1 cellular context compared by ENCODE assay signal in the genomic region with DNA sequence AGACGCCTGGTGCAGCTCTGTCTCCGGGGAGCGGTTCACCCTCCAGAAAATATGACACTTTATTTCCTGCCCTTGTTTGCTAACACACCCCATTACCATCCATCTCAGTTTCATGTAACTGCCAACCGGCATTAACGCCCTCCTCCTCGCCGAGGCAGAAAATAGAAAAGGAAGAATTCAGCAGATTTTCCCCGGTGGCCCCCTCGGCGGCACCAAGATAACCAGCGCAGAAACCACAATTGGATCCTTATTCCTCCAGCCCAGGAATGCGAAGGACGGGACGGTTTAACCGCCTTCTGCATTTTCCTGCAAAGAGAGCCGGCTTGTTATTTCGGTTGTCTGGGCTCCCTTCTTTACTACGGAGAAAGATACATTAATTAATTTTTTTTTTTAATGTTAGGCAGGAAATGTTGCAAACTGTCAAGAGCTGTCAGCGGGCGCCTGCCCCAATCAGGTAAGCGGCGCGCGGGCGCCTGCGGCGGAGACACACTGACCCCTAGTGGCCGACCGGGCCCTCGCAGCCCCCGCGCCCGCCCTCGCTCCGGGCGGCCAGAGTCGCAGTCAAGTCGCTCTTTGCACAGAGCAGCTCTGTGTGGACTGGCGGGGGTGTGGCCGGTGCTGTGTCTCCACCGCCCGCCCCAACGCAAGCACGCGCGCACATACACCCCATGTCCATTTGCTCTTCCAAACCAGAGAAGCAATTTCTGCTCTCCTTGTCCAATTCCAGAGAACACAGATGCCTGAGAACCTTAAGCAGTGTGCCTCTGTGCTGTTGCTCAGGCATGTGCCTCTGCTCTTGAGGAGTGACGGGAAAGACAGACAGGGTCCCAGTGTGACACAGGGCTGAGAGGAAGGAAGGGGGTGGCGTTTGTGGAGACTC.
TF ChIP-seq lines count a peak whose summit lies in the region.

No MANE protein-coding gene starts in this region.

TF ChIP-seq in GM12878, 131 proteins besides CTCF, POLR2A, EP300 and RAD21 (continued from another document):
- TF ChIP-seq, protein P1, sequence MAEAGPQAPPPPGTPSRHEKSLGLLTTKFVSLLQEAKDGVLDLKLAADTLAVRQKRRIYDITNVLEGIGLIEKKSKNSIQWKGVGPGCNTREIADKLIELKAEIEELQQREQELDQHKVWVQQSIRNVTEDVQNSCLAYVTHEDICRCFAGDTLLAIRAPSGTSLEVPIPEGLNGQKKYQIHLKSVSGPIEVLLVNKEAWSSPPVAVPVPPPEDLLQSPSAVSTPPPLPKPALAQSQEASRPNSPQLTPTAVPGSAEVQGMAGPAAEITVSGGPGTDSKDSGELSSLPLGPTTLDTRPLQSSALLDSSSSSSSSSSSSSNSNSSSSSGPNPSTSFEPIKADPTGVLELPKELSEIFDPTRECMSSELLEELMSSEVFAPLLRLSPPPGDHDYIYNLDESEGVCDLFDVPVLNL (IDR thresholded peaks at IDR 0.05; ENCODE audit: low read depth, low read length): 0 out of 2 replicates have a peak, but pooled peaks have one; percentile 27
- TF ChIP-seq, protein P2, sequence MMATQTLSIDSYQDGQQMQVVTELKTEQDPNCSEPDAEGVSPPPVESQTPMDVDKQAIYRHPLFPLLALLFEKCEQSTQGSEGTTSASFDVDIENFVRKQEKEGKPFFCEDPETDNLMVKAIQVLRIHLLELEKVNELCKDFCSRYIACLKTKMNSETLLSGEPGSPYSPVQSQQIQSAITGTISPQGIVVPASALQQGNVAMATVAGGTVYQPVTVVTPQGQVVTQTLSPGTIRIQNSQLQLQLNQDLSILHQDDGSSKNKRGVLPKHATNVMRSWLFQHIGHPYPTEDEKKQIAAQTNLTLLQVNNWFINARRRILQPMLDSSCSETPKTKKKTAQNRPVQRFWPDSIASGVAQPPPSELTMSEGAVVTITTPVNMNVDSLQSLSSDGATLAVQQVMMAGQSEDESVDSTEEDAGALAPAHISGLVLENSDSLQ (IDR thresholded peaks at IDR 0.05): peak; percentile 78
- TF ChIP-seq RB1 (IDR thresholded peaks at IDR 0.05; ENCODE audit: borderline replicate concordance) (peak; percentile 53; the same call in 1 of the 2 replicates), SMARCA5 (IDR thresholded peaks at IDR 0.05) (peak; percentile 69; the same call in 1 of the 2 replicates), BHLHE40 (IDR thresholded peaks at IDR 0.05; ENCODE audit: borderline replicate concordance in 1 of 2, low read depth in 2 of 2, low read length in 1 of 2) (peak; percentile 43 to 57; a peak in 3 of 4 replicates), RAD51 (IDR thresholded peaks at IDR 0.05) (no peak), EGR1 (IDR thresholded peaks at IDR 0.05; ENCODE audit: borderline replicate concordance in 1 of 2, low read depth in 2 of 2, low read length in 2 of 2) (peak in 1 of 2 experiments; percentile 62; a peak in 1 of 3 replicates), RUNX3 (IDR thresholded peaks at IDR 0.05; ENCODE audit: low read length) (peak; percentile 26; the same call in 1 of the 2 replicates), HDAC2 (IDR thresholded peaks at IDR 0.05) (no peak), STAT3 (IDR thresholded peaks at IDR 0.05; ENCODE audit: low read depth, low read length) (no peak), CHD2 (IDR thresholded peaks at IDR 0.05; ENCODE audit: borderline replicate concordance, low read depth, low read length) (0 out of 2 replicates have a peak, but pooled peaks have one; percentile 20), SMC3 (IDR thresholded peaks at IDR 0.05; ENCODE audit: borderline replicate concordance, low read length) (peak; percentile 54), YY1 (IDR thresholded peaks at IDR 0.05; ENCODE audit: low read depth, low read length) (peak; percentile 58; the same call in 1 of the 2 replicates)
- TF ChIP-seq, protein P3, sequence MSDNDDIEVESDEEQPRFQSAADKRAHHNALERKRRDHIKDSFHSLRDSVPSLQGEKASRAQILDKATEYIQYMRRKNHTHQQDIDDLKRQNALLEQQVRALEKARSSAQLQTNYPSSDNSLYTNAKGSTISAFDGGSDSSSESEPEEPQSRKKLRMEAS (IDR thresholded peaks at IDR 0.05; ENCODE audit: low read depth, low read length): peak; percentile 64; the same call in 1 of the 2 replicates
- TF ChIP-seq, protein P4, sequence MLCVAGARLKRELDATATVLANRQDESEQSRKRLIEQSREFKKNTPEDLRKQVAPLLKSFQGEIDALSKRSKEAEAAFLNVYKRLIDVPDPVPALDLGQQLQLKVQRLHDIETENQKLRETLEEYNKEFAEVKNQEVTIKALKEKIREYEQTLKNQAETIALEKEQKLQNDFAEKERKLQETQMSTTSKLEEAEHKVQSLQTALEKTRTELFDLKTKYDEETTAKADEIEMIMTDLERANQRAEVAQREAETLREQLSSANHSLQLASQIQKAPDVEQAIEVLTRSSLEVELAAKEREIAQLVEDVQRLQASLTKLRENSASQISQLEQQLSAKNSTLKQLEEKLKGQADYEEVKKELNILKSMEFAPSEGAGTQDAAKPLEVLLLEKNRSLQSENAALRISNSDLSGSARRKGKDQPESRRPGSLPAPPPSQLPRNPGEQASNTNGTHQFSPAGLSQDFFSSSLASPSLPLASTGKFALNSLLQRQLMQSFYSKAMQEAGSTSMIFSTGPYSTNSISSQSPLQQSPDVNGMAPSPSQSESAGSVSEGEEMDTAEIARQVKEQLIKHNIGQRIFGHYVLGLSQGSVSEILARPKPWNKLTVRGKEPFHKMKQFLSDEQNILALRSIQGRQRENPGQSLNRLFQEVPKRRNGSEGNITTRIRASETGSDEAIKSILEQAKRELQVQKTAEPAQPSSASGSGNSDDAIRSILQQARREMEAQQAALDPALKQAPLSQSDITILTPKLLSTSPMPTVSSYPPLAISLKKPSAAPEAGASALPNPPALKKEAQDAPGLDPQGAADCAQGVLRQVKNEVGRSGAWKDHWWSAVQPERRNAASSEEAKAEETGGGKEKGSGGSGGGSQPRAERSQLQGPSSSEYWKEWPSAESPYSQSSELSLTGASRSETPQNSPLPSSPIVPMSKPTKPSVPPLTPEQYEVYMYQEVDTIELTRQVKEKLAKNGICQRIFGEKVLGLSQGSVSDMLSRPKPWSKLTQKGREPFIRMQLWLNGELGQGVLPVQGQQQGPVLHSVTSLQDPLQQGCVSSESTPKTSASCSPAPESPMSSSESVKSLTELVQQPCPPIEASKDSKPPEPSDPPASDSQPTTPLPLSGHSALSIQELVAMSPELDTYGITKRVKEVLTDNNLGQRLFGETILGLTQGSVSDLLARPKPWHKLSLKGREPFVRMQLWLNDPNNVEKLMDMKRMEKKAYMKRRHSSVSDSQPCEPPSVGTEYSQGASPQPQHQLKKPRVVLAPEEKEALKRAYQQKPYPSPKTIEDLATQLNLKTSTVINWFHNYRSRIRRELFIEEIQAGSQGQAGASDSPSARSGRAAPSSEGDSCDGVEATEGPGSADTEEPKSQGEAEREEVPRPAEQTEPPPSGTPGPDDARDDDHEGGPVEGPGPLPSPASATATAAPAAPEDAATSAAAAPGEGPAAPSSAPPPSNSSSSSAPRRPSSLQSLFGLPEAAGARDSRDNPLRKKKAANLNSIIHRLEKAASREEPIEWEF (IDR thresholded peaks at IDR 0.05; ENCODE audit: insufficient replicate concordance, low read depth, low read length): no peak
